ENCODE assay signal across 15 cellular contexts in genomic region chr9:21119093-21119770, GRCh38. TPM values are rescaled to one million over a fixed set of nuclear protein-coding genes. Genes with fewer than 3 reads are reported as not detected.
DNase-seq lines count a peak whose midpoint lies in the region; ATAC-seq and TF ChIP-seq lines count a peak whose summit lies in the region.
"Had no signal": no experiment of that assay in that cellular context is flagged by ENCODE, and none has a peak within 500 bp of the region (broad histone marks: within the 10 kb centered on the region; RNA-seq: fewer than 3 reads in every experiment).

No MANE protein-coding gene starts in this region.

- H2AFZ ChIP-seq in MM.1S (ENCODE audit: low read length): peak overlapping the region; percentile 48; the same call in 1 of the 2 replicates

- H3K4me1 Mint-ChIP-seq in natural killer cell: no peaks in the 10 kb centered on the region
- peaks cover 6 to 8% of the 10 kb centered on the region in 2 donors for H3K4me1 Mint-ChIP-seq in natural killer cell treated with Interleukin-12 subunit alpha and Interleukin-12 subunit beta and Interleukin-15 and Interleukin-18, amount 100 ng/mL, for 72 hours (ENCODE audit: low read depth in 2 of 2)
- no peaks in the 10 kb centered on the region for H3K4me1 Mint-ChIP-seq in CD8-positive, alpha-beta T cell (ENCODE audit: low read depth)
- H3K4me1 Mint-ChIP-seq in activated CD8-positive, alpha-beta T cell treated with anti-CD3 and anti-CD28 coated beads, Interleukin-2, amount 10 ng/mL, durations not matched to agents 7 days and 5 days (ENCODE audit: low read depth): peaks cover 17% of the 10 kb centered on the region

- no peaks in the 10 kb centered on the region for H4K20me1 ChIP-seq in MM.1S (ENCODE audit: insufficient read depth, low read length)

- CTCF ChIA-PET in CD8-positive, alpha-beta T cell (lab: Charles Lee): interaction anchor here (1.4 kb wide), 1 partner anchor 24 kb away, joined by 3 read pairs; no protein-coding TSS in a partner anchor
- CTCF ChIA-PET in activated CD8-positive, alpha-beta T cell treated with anti-CD3 and anti-CD28 coated beads, Interleukin-2, amount 10 ng/mL, durations not matched to agents 7 days and 5 days (lab: Charles Lee): interaction anchor here (0.7 to 2.1 kb wide), 3 partner anchors 8 to 1601 kb away, joined by 3 to 12 read pairs (median 6); no protein-coding TSS in a partner anchor

- H3K27ac Mint-ChIP-seq in natural killer cell: no peak overlapping the region
- H3K27ac Mint-ChIP-seq in natural killer cell treated with Interleukin-12 subunit alpha and Interleukin-12 subunit beta and Interleukin-15 and Interleukin-18, amount 100 ng/mL, for 72 hours: no peak overlapping the region
- H3K27ac Mint-ChIP-seq in CD8-positive, alpha-beta T cell: no peak overlapping the region
- H3K27ac Mint-ChIP-seq in activated CD8-positive, alpha-beta T cell treated with anti-CD3 and anti-CD28 coated beads, Interleukin-2, amount 10 ng/mL, durations not matched to agents 7 days and 5 days: no peak overlapping the region
- H3K27ac Mint-ChIP-seq: activated CD8-positive, alpha-beta memory T cell treated with anti-CD3 and anti-CD28 coated beads, Interleukin-2, amount 10 ng/mL, durations not matched to agents 7 days and 5 days; activated naive CD8-positive, alpha-beta T cell had no signal

- intact Hi-C loops in natural killer cell (cut with micrococcal nuclease) (no loop called here), upper lobe of right lung (cut with DNase I) (loop anchor here (10.0 kb wide), 1 partner anchor 1194 kb away; no protein-coding TSS in a partner anchor)
- intact Hi-C loops in CD8-positive, alpha-beta T cell (cut with DNase I, micrococcal nuclease): loop anchor here in 1 of 2 experiments (10.0 kb wide), 1 partner anchor 1654 kb away; no protein-coding TSS in a partner anchor

- TF ChIP-seq CTCF in natural killer cell (IDR thresholded peaks at IDR 0.05) (no peak), MM.1S (IDR thresholded peaks at IDR 0.05; ENCODE audit: low read length) (no peak), upper lobe of right lung (IDR thresholded peaks at IDR 0.05) (no peak)
- TF ChIP-seq CTCF in CD8-positive, alpha-beta T cell (IDR thresholded peaks at IDR 0.05): no peak

- peaks cover 8% of the 10 kb centered on the region; the same call in 1 of the 2 replicates for H3F3A ChIP-seq in MM.1S (ENCODE audit: insufficient read depth, low read length)

- H3K9me3 ChIP-seq in MM.1S (replicated peaks; ENCODE audit: insufficient read depth, low read length) (no peaks in the 10 kb centered on the region), adipocyte (ENCODE audit: control insufficient read depth, low read length) (no peaks in the 10 kb centered on the region), upper lobe of right lung (no peaks in the 10 kb centered on the region)
- H3K9me3 ChIP-seq in CD8-positive, alpha-beta T cell (ENCODE audit: low read length): no peaks in the 10 kb centered on the region

- H3K27me3 ChIP-seq in MM.1S (replicated peaks; ENCODE audit: insufficient read depth, low read length): no peaks in the 10 kb centered on the region
- H3K27me3 ChIP-seq in adipocyte (replicated peaks; ENCODE audit: control insufficient read depth, insufficient read depth, low read length): no peaks in the 10 kb centered on the region
- no peaks in the 10 kb centered on the region for H3K27me3 ChIP-seq in upper lobe of right lung
- no peaks in the 10 kb centered on the region for H3K27me3 ChIP-seq in CD8-positive, alpha-beta T cell (ENCODE audit: insufficient read depth, low read length)

- H3K9ac ChIP-seq in MM.1S (ENCODE audit: low read length): no peak overlapping the region
- H3K9ac ChIP-seq in adipocyte (ENCODE audit: low read length): no peak overlapping the region

- H3K79me2 ChIP-seq in MM.1S (ENCODE audit: low read length): no peaks in the 10 kb centered on the region

- H3K4me1 ChIP-seq in MM.1S (ENCODE audit: low read length) (0 out of 2 replicates have a peak, but pooled peaks cover 26% of the 10 kb centered on the region), adipocyte (ENCODE audit: control insufficient read depth, insufficient read depth, low read length) (peaks cover 6% of the 10 kb centered on the region), upper lobe of right lung (peaks cover 4% of the 10 kb centered on the region)
- no peaks in the 10 kb centered on the region for H3K4me1 ChIP-seq in CD8-positive, alpha-beta T cell (ENCODE audit: insufficient read depth, low read length)

- H3K4me3 Mint-ChIP-seq in natural killer cell: no peak overlapping the region
- H3K4me3 Mint-ChIP-seq in natural killer cell treated with Interleukin-12 subunit alpha and Interleukin-12 subunit beta and Interleukin-15 and Interleukin-18, amount 100 ng/mL, for 72 hours: no peak overlapping the region
- H3K4me3 Mint-ChIP-seq in CD8-positive, alpha-beta T cell: no peak overlapping the region
- H3K4me3 Mint-ChIP-seq in activated CD8-positive, alpha-beta T cell treated with anti-CD3 and anti-CD28 coated beads, Interleukin-2, amount 10 ng/mL, durations not matched to agents 7 days and 5 days: no peak overlapping the region
- H3K4me3 Mint-ChIP-seq: activated CD8-positive, alpha-beta memory T cell treated with anti-CD3 and anti-CD28 coated beads, Interleukin-2, amount 10 ng/mL, durations not matched to agents 7 days and 5 days; activated naive CD8-positive, alpha-beta T cell had no signal

- H3K9me3 Mint-ChIP-seq in natural killer cell: no peaks in the 10 kb centered on the region
- H3K9me3 Mint-ChIP-seq in natural killer cell treated with Interleukin-12 subunit alpha and Interleukin-12 subunit beta and Interleukin-15 and Interleukin-18, amount 100 ng/mL, for 72 hours: no peaks in the 10 kb centered on the region
- no peaks in the 10 kb centered on the region for H3K9me3 Mint-ChIP-seq in CD8-positive, alpha-beta T cell
- H3K9me3 Mint-ChIP-seq in activated CD8-positive, alpha-beta T cell treated with anti-CD3 and anti-CD28 coated beads, Interleukin-2, amount 10 ng/mL, durations not matched to agents 7 days and 5 days (ENCODE audit: insufficient read depth): no peaks in the 10 kb centered on the region

- DNase-seq in natural killer cell (no peak), MM.1S (peak; percentile 56), adipocyte (ENCODE audit: low read depth) (peak; percentile 2), upper lobe of right lung (no peak), A172 (ENCODE audit: low spot score) (no peak)
- DNase-seq in natural killer cell treated with Interleukin-12 subunit alpha and Interleukin-12 subunit beta and Interleukin-15 and Interleukin-18, amount 100 ng/mL, for 72 hours (ENCODE audit: low spot score): no peak
- no peak for DNase-seq in CD8-positive, alpha-beta T cell
- no peak for DNase-seq in activated CD8-positive, alpha-beta T cell treated with anti-CD3 and anti-CD28 coated beads, Interleukin-2, amount 10 ng/mL, durations not matched to agents 7 days and 5 days
- DNase-seq: activated CD8-positive, alpha-beta memory T cell treated with anti-CD3 and anti-CD28 coated beads, Interleukin-2, amount 10 ng/mL, durations not matched to agents 7 days and 5 days; mesenchymal stem cell; NCI-H446 treated with DMSO at 0.1 percent for 48 hours; posterior cingulate gyrus; stimulated activated CD4-positive, alpha-beta T cell treated with anti-CD3 and anti-CD28 coated beads, Interleukin-2, amount 100 ng/mL, for 24 hours had no signal

- H3K36me3 Mint-ChIP-seq in natural killer cell: no peaks in the 10 kb centered on the region
- no peaks in the 10 kb centered on the region for H3K36me3 Mint-ChIP-seq in natural killer cell treated with Interleukin-12 subunit alpha and Interleukin-12 subunit beta and Interleukin-15 and Interleukin-18, amount 100 ng/mL, for 72 hours
- no peaks in the 10 kb centered on the region for H3K36me3 Mint-ChIP-seq in CD8-positive, alpha-beta T cell
- no peaks in the 10 kb centered on the region for H3K36me3 Mint-ChIP-seq in activated CD8-positive, alpha-beta T cell treated with anti-CD3 and anti-CD28 coated beads, Interleukin-2, amount 10 ng/mL, durations not matched to agents 7 days and 5 days (ENCODE audit: low read depth)
- H3K36me3 Mint-ChIP-seq: activated CD8-positive, alpha-beta memory T cell treated with anti-CD3 and anti-CD28 coated beads, Interleukin-2, amount 10 ng/mL, durations not matched to agents 7 days and 5 days; activated naive CD8-positive, alpha-beta T cell had no signal

- peak overlapping the region; percentile 43; the same call in 1 of the 2 replicates for H3K4me2 ChIP-seq in MM.1S (ENCODE audit: low read depth, low read length)

- H3K27ac ChIP-seq in MM.1S (ENCODE audit: low read length) (peak overlapping the region; percentile 60; the same call in 1 of the 2 replicates), upper lobe of right lung (no peak overlapping the region)
- H3K27ac ChIP-seq in CD8-positive, alpha-beta T cell (ENCODE audit: low read depth, low read length): no peak overlapping the region

- peaks cover 9 to 19% of the 10 kb centered on the region in 2 donors for H3K27me3 Mint-ChIP-seq in natural killer cell (ENCODE audit: low read depth in 2 of 2)
- peaks cover 17 to 28% of the 10 kb centered on the region in 2 donors for H3K27me3 Mint-ChIP-seq in natural killer cell treated with Interleukin-12 subunit alpha and Interleukin-12 subunit beta and Interleukin-15 and Interleukin-18, amount 100 ng/mL, for 72 hours
- peaks cover under 1% of the 10 kb centered on the region for H3K27me3 Mint-ChIP-seq in CD8-positive, alpha-beta T cell (ENCODE audit: low read depth)
- H3K27me3 Mint-ChIP-seq in activated CD8-positive, alpha-beta T cell treated with anti-CD3 and anti-CD28 coated beads, Interleukin-2, amount 10 ng/mL, durations not matched to agents 7 days and 5 days (ENCODE audit: low read depth): peaks cover 42% of the 10 kb centered on the region
- H3K27me3 Mint-ChIP-seq: activated naive CD8-positive, alpha-beta T cell had no signal

- POLR2A ChIA-PET in CD8-positive, alpha-beta T cell (lab: Charles Lee): interaction anchor here (0.8 kb wide), 1 partner anchor 23 kb away, joined by 3 read pairs; the partner anchor contains the start of gene IFNW1
- POLR2A ChIA-PET in activated CD8-positive, alpha-beta T cell treated with anti-CD3 and anti-CD28 coated beads, Interleukin-2, amount 10 ng/mL, durations not matched to agents 7 days and 5 days (lab: Charles Lee): interaction anchor here (1.0 kb wide), 1 partner anchor 539 kb away, joined by 3 read pairs; no protein-coding TSS in a partner anchor

- H3K9me2 ChIP-seq in MM.1S (replicated peaks; ENCODE audit: insufficient read depth, low read length): no peaks in the 10 kb centered on the region

- H3K36me3 ChIP-seq in MM.1S (replicated peaks; ENCODE audit: insufficient read depth, low read length) (no peaks in the 10 kb centered on the region), adipocyte (ENCODE audit: control insufficient read depth, insufficient read depth, low read length, severe bottlenecking) (no peaks in the 10 kb centered on the region), upper lobe of right lung (no peaks in the 10 kb centered on the region)
- no peaks in the 10 kb centered on the region for H3K36me3 ChIP-seq in CD8-positive, alpha-beta T cell (ENCODE audit: insufficient read depth, low read length)

- no peak overlapping the region for H3K4me3 ChIP-seq in MM.1S (ENCODE audit: low read length)
- H3K4me3 ChIP-seq in adipocyte (ENCODE audit: low read length): no peak overlapping the region
- H3K4me3 ChIP-seq in upper lobe of right lung: no peak overlapping the region
- no peak overlapping the region for H3K4me3 ChIP-seq in CD8-positive, alpha-beta T cell (ENCODE audit: low read depth, low read length)
- H3K4me3 ChIP-seq: K562 had no signal

- ATAC-seq in natural killer cell (peak in 2 of 3 donors; percentile 26 to 39), upper lobe of right lung (peak; percentile 77)
- ATAC-seq in natural killer cell treated with Interleukin-12 subunit alpha and Interleukin-12 subunit beta and Interleukin-15 and Interleukin-18, amount 100 ng/mL, for 72 hours: no peak
- ATAC-seq in CD8-positive, alpha-beta T cell: no peak
- ATAC-seq in activated CD8-positive, alpha-beta T cell treated with anti-CD3 and anti-CD28 coated beads, Interleukin-2, amount 10 ng/mL, durations not matched to agents 7 days and 5 days: no peak
- ATAC-seq: activated CD8-positive, alpha-beta memory T cell treated with anti-CD3 and anti-CD28 coated beads, Interleukin-2, amount 10 ng/mL, durations not matched to agents 7 days and 5 days; K562 had no signal

RNA-seq across cellular contexts. Expression of gene IFNW1, which starts 22.4 kb away (rescaled TPM):
- total RNA-seq in natural killer cell (not detected), upper lobe of right lung (not detected)
- total RNA-seq in natural killer cell treated with Interleukin-12 subunit alpha and Interleukin-12 subunit beta and Interleukin-15 and Interleukin-18, amount 100 ng/mL, for 72 hours: not detected
- total RNA-seq in CD8-positive, alpha-beta T cell: not detected
- total RNA-seq in activated CD8-positive, alpha-beta T cell treated with anti-CD3 and anti-CD28 coated beads, Interleukin-2, amount 10 ng/mL, durations not matched to agents 7 days and 5 days: not detected
- not detected in 2 replicates for total RNA-seq in A172 (2014; rRNA removed; shearing (Covaris generic))
- total RNA-seq: K562 had no signal

RNA-seq across cellular contexts. Expression of gene IFNB1, which starts 41.5 kb away (rescaled TPM):
- total RNA-seq in natural killer cell: not detected
- not detected for total RNA-seq in natural killer cell treated with Interleukin-12 subunit alpha and Interleukin-12 subunit beta and Interleukin-15 and Interleukin-18, amount 100 ng/mL, for 72 hours
- total RNA-seq in upper lobe of right lung: not detected
- not detected for total RNA-seq in CD8-positive, alpha-beta T cell
- not detected for total RNA-seq in activated CD8-positive, alpha-beta T cell treated with anti-CD3 and anti-CD28 coated beads, Interleukin-2, amount 10 ng/mL, durations not matched to agents 7 days and 5 days
- not detected in 2 replicates for total RNA-seq in A172 (2014; rRNA removed; shearing (Covaris generic))
- total RNA-seq: K562 had no signal

RNA-seq across cellular contexts. Expression of gene IFNA21, which starts 47.2 kb away (rescaled TPM):
- total RNA-seq in natural killer cell: not detected
- not detected for total RNA-seq in natural killer cell treated with Interleukin-12 subunit alpha and Interleukin-12 subunit beta and Interleukin-15 and Interleukin-18, amount 100 ng/mL, for 72 hours
- total RNA-seq in upper lobe of right lung: not detected
- total RNA-seq in CD8-positive, alpha-beta T cell: not detected
- not detected for total RNA-seq in activated CD8-positive, alpha-beta T cell treated with anti-CD3 and anti-CD28 coated beads, Interleukin-2, amount 10 ng/mL, durations not matched to agents 7 days and 5 days
- not detected in 2 replicates for total RNA-seq in A172 (2014; rRNA removed; shearing (Covaris generic))
- total RNA-seq: activated CD8-positive, alpha-beta memory T cell treated with anti-CD3 and anti-CD28 coated beads, Interleukin-2, amount 10 ng/mL, durations not matched to agents 7 days and 5 days; K562 had no signal

Comparison
In these comparisons a context has a peak if more than half of its experiments do, and no peak if none do; other contexts are left out.
1. ATAC-seq: peak in natural killer cell (2 of 3) and upper lobe of right lung (single experiment); none in natural killer cell treated with Interleukin-12 subunit alpha and Interleukin-12 subunit beta and Interleukin-15 and Interleukin-18, amount 100 ng/mL, for 72 hours (0 of 2), CD8-positive, alpha-beta T cell (single experiment) and activated CD8-positive, alpha-beta T cell treated with anti-CD3 and anti-CD28 coated beads, Interleukin-2, amount 10 ng/mL, durations not matched to agents 7 days and 5 days (single experiment).
2. DNase-seq: peak in MM.1S (single experiment) and adipocyte (single experiment); none in natural killer cell (single experiment), natural killer cell treated with Interleukin-12 subunit alpha and Interleukin-12 subunit beta and Interleukin-15 and Interleukin-18, amount 100 ng/mL, for 72 hours (single experiment), upper lobe of right lung (single experiment), CD8-positive, alpha-beta T cell (0 of 7), activated CD8-positive, alpha-beta T cell treated with anti-CD3 and anti-CD28 coated beads, Interleukin-2, amount 10 ng/mL, durations not matched to agents 7 days and 5 days (single experiment) and A172 (single experiment).